In genomic region chr10:109977382-109977806, GRCh38 we compare ENCODE assay signal across 11 cellular contexts. TPM values are rescaled to one million over a fixed set of nuclear protein-coding genes. Genes with fewer than 3 reads are reported as not detected.
DNase-seq lines count a peak whose midpoint lies in the region; ATAC-seq and TF ChIP-seq lines count a peak whose summit lies in the region.
"Had no signal": no experiment of that assay in that cellular context is flagged by ENCODE, and none has a peak within 500 bp of the region (broad histone marks: within the 10 kb centered on the region; RNA-seq: fewer than 3 reads in every experiment).

No MANE protein-coding gene starts in this region.

- TF ChIP-seq POLR2A in breast epithelium (IDR thresholded peaks at IDR 0.05), result no peak

- no peak for DNase-seq in breast epithelium (ENCODE audit: low spot score in 2 of 2)
- DNase-seq in MCF 10A (ENCODE audit: unreplicated experiment), result no peak
- DNase-seq in coronary artery (ENCODE audit: low spot score), result peak; percentile 78
- no peak for DNase-seq in mesothelial cell of epicardium (ENCODE audit: low spot score in 2 of 2, unreplicated experiment in 2 of 2)
- peak; percentile 75 for DNase-seq in aorta
- DNase-seq in SKM-1 (lab: John Stamatoyannopoulos, UW; ENCODE audit: unreplicated experiment), result no peak
- DNase-seq in PC-9, result no peak
- DNase-seq: NCI-H510A; stimulated activated CD4-positive, alpha-beta T cell treated with anti-CD3 and anti-CD28 coated beads, Interleukin-4, amount 100 ng/mL, for 24 hours; upper lobe of right lung had no signal

- BruUV-seq in MCF 10A (replicated peaks; lab: Mats Ljungman, UMichigan), result no TSS peak
- BruUV-seq in PC-9 (replicated peaks; lab: Mats Ljungman, UMichigan), result no TSS peak

- H3K27ac Mint-ChIP-seq in MCF 10A (ENCODE audit: low read depth, unreplicated experiment) (no peak overlapping the region), mesothelial cell of epicardium (peak overlapping the region; percentile 23)

- CTCF ChIA-PET in MCF 10A (lab: Yijun Ruan, JAX), result interaction anchor here (1.1 to 1.8 kb wide), 3 partner anchors 11 to 23 kb away, joined by 4 to 7 read pairs (median 4); no protein-coding TSS in a partner anchor
- CTCF ChIA-PET in PC-9 (lab: Charles Lee), result no interaction called here

- H3K36me3 Mint-ChIP-seq in MCF 10A (ENCODE audit: insufficient read depth, unreplicated experiment) (no peaks in the 10 kb centered on the region), mesothelial cell of epicardium (no peaks in the 10 kb centered on the region)

- POLR2A ChIA-PET in MCF 10A (lab: Yijun Ruan, JAX), result no interaction called here
- POLR2A ChIA-PET in PC-9 (lab: Charles Lee; ENCODE audit: unreplicated experiment), result no interaction called here

- H3K27me3 ChIP-seq in breast epithelium (no peaks in the 10 kb centered on the region), aorta (ENCODE audit: control insufficient read depth in 1 of 2, insufficient read depth in 2 of 2, low read length in 1 of 2) (no peaks in the 10 kb centered on the region), PC-9 (ENCODE audit: insufficient read depth, low read depth) (no peaks in the 10 kb centered on the region)
- H3K27me3 ChIP-seq: upper lobe of right lung had no signal

- no peaks in the 10 kb centered on the region for H3K9me2 ChIP-seq in PC-9 (ENCODE audit: insufficient read depth)

- H3F3A ChIP-seq in PC-9 (ENCODE audit: insufficient read depth, low read depth), result no peaks in the 10 kb centered on the region

- WGBS in aorta, 2 donors, result 2 to 4% methylated on average over 6 of the region's 6 CpGs

- H3K4me2 ChIP-seq in PC-9, result no peak overlapping the region

- intact Hi-C loops in breast epithelium (cut with DNase I; ENCODE audit: low total_unique reads), result no loop called here
- intact Hi-C loops in MCF 10A (cut with micrococcal nuclease), result no loop called here
- intact Hi-C loops in aorta (cut with DNase I), result no loop called here
- intact Hi-C loops in PC-9 (cut with micrococcal nuclease; ENCODE audit: unreplicated experiment), result no loop called here

- H3K4me3 ChIP-seq in breast epithelium (peak overlapping the region in 1 of 3 donors; percentile 24), coronary artery (peak overlapping the region; percentile 35), aorta (ENCODE audit: low read length in 2 of 2) (no peak overlapping the region), PC-9 (no peak overlapping the region)
- H3K4me3 ChIP-seq: upper lobe of right lung had no signal

- peak overlapping the region; percentile 26 to 50 for H3K27ac ChIP-seq in breast epithelium
- H3K27ac ChIP-seq in coronary artery, result peak overlapping the region; percentile 61 to 87
- H3K27ac ChIP-seq in aorta (ENCODE audit: low read depth in 1 of 2, low read length in 2 of 2), result peak overlapping the region; percentile 91 to 96
- H3K27ac ChIP-seq in PC-9, result no peak overlapping the region
- H3K27ac ChIP-seq: upper lobe of right lung had no signal

- no peaks in the 10 kb centered on the region for H3K79me2 ChIP-seq in PC-9 (ENCODE audit: low read depth)

- no peaks in the 10 kb centered on the region for H3K27me3 Mint-ChIP-seq in MCF 10A (ENCODE audit: insufficient read depth, unreplicated experiment)
- H3K27me3 Mint-ChIP-seq in mesothelial cell of epicardium (ENCODE audit: low read depth), result no peaks in the 10 kb centered on the region

- H4K20me1 ChIP-seq in PC-9 (ENCODE audit: insufficient read depth), result no peaks in the 10 kb centered on the region

- H3K36me3 ChIP-seq in breast epithelium (no peaks in the 10 kb centered on the region), aorta (ENCODE audit: control insufficient read depth in 1 of 2, insufficient read depth in 2 of 2, low read length in 1 of 2) (no peaks in the 10 kb centered on the region), PC-9 (ENCODE audit: low read depth) (no peaks in the 10 kb centered on the region)
- H3K36me3 ChIP-seq: upper lobe of right lung had no signal

- no peak overlapping the region for H2AFZ ChIP-seq in PC-9

- no peak overlapping the region for H3K4me3 Mint-ChIP-seq in MCF 10A (ENCODE audit: unreplicated experiment)
- no peak overlapping the region for H3K4me3 Mint-ChIP-seq in mesothelial cell of epicardium

- H3K4me1 Mint-ChIP-seq in MCF 10A (ENCODE audit: insufficient read depth, unreplicated experiment), result no peaks in the 10 kb centered on the region
- peaks cover 36% of the 10 kb centered on the region for H3K4me1 Mint-ChIP-seq in mesothelial cell of epicardium

- H3K9me3 Mint-ChIP-seq in MCF 10A (ENCODE audit: unreplicated experiment), result no peaks in the 10 kb centered on the region
- H3K9me3 Mint-ChIP-seq in mesothelial cell of epicardium, result no peaks in the 10 kb centered on the region

- peak; percentile 72 for ATAC-seq in aorta (ENCODE audit: low FRiP score)
- no peak for ATAC-seq in GM19328 (IDR thresholded peaks at IDR 0.05; ENCODE audit: unreplicated experiment)

- H3K9me3 ChIP-seq in breast epithelium, result no peaks in the 10 kb centered on the region
- no peaks in the 10 kb centered on the region for H3K9me3 ChIP-seq in aorta (ENCODE audit: control insufficient read depth, low read length)
- H3K9me3 ChIP-seq in PC-9 (ENCODE audit: insufficient read depth, low read depth), result no peaks in the 10 kb centered on the region
- H3K9me3 ChIP-seq: upper lobe of right lung had no signal

- H3K4me1 ChIP-seq in breast epithelium, result no peaks in the 10 kb centered on the region
- H3K4me1 ChIP-seq in aorta (ENCODE audit: control insufficient read depth in 1 of 2, insufficient read depth in 2 of 2, low read length in 2 of 2), result peaks cover 5 to 13% of the 10 kb centered on the region in 2 donors
- no peaks in the 10 kb centered on the region for H3K4me1 ChIP-seq in PC-9 (replicated peaks; ENCODE audit: insufficient read depth)
- H3K4me1 ChIP-seq: upper lobe of right lung had no signal

- no peak for TF ChIP-seq CTCF in breast epithelium (IDR thresholded peaks at IDR 0.05)
- no peak for TF ChIP-seq CTCF in MCF 10A (IDR thresholded peaks at IDR 0.05; ENCODE audit: unreplicated experiment)
- TF ChIP-seq CTCF in coronary artery (IDR thresholded peaks at IDR 0.05), result no peak
- no peak for TF ChIP-seq CTCF in mesothelial cell of epicardium (IDR thresholded peaks at IDR 0.05; ENCODE audit: unreplicated experiment)
- TF ChIP-seq CTCF in PC-9 (conservative IDR thresholded peaks at IDR 0.05), result no peak

RNA-seq across cellular contexts. Expression of gene ADD3, which starts 30.4 kb away (rescaled TPM):
- total RNA-seq in breast epithelium (100 to 1,000 TPM; 208 to 458 (median 347) TPM), MCF 10A (2022) (11.2 and 14.5 TPM in 2 replicates), mesothelial cell of epicardium (98.7 to 104 TPM (median 101 TPM) in 3 replicates), aorta (100 to 1,000 TPM in 1 of 2 donors, 10 to 100 TPM in 1; 80.9 to 197 TPM), PC-9 (2021) (61.7 and 77.7 TPM in 2 replicates)
- polyA plus RNA-seq in aorta, result 100 to 1,000 TPM in 1 of 2 donors, 10 to 100 TPM in 1; 41.1 to 132 TPM

RNA-seq across cellular contexts. Expression of gene XPNPEP1, which starts 54.1 kb away (rescaled TPM):
- total RNA-seq in breast epithelium (10 to 100 TPM; 61.1 to 89.5 (median 89.0) TPM), MCF 10A (2022) (51.6 and 52.1 TPM in 2 replicates), mesothelial cell of epicardium (85.6 to 88.7 TPM (median 87.7 TPM) in 3 replicates), aorta (10 to 100 TPM; 47.5 to 68.9 TPM), PC-9 (2021) (24.6 and 29.8 TPM in 2 replicates)
- polyA plus RNA-seq in aorta, result 10 to 100 TPM; 28.4 to 38.9 TPM

Comparison
In these comparisons a context has a peak if more than half of its experiments do, and no peak if none do; other contexts are left out.
1. DNase-seq: peak in coronary artery (single experiment) and aorta (2 of 2); none in breast epithelium (0 of 2), MCF 10A (single experiment), mesothelial cell of epicardium (0 of 2), SKM-1 (single experiment) and PC-9 (0 of 2).